In the genomic region with DNA sequence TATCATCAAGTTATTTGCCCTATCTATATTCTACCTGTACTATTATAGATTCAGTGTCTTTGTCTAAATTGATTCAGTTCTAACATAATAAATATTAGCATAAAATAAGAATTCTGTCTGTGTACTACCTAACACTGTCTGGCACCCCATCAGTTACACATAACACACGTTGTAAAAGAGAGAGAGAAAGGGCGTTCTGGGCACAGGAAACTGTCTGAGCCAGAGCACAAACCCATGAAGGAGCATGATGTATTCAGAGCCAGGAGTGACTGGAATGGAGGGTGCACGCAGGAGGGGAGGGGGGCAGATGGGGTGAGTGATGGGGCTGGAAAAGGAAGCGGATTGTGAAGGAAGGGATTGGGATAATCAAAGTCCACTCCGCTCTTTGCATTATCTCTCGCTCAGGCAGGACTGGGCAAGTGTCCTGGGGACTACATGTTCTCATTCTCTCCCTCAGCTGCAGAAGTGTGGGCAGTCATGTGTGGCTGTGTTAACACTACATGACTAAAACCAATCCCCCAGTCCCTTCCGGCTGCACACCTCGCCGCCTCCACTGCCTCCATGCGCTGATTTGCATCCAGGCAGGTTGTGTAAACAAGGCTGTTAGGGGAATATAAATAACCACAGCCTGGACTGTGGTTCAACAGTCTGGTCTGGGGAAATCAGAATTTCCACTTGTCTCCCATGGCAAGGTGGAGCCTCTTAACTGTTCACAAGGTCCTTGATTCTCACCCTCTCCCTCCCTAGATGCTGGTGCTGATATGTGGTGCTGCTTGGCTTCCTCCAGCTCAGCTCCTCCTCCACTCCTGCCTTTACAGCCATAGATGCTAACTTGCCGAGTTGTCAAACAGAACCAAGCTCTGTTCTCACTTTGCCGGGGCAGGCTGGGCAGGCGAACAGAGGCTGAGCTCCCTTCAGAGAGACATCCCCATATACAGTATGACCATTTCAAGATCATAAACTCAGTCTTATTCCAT, we compare ENCODE assay signal across 1 cellular context.
TF ChIP-seq lines count a peak whose summit lies in the region.

No MANE protein-coding gene starts in this region.

TF ChIP-seq in HepG2, 621 proteins besides CTCF, POLR2A, EP300 and RAD21:
- TF ChIP-seq ZNF777 (CRISPR knock-in tag; IDR thresholded peaks at IDR 0.05) (no peak), ZFP62 (CRISPR knock-in tag; IDR thresholded peaks at IDR 0.05) (no peak), IKZF5 (CRISPR knock-in tag; IDR thresholded peaks at IDR 0.05) (no peak), FIP1L1 (IDR thresholded peaks at IDR 0.05; ENCODE audit: borderline replicate concordance, insufficient read depth, low read depth, low read length) (no peak), FOXA1 (IDR thresholded peaks at IDR 0.05) (no peak), FOXA1 (CRISPR knock-in tag; IDR thresholded peaks at IDR 0.05) (peak; percentile 13; the same call in 1 of the 2 replicates), MNT (IDR thresholded peaks at IDR 0.05) (no peak)
- TF ChIP-seq, protein P1, sequence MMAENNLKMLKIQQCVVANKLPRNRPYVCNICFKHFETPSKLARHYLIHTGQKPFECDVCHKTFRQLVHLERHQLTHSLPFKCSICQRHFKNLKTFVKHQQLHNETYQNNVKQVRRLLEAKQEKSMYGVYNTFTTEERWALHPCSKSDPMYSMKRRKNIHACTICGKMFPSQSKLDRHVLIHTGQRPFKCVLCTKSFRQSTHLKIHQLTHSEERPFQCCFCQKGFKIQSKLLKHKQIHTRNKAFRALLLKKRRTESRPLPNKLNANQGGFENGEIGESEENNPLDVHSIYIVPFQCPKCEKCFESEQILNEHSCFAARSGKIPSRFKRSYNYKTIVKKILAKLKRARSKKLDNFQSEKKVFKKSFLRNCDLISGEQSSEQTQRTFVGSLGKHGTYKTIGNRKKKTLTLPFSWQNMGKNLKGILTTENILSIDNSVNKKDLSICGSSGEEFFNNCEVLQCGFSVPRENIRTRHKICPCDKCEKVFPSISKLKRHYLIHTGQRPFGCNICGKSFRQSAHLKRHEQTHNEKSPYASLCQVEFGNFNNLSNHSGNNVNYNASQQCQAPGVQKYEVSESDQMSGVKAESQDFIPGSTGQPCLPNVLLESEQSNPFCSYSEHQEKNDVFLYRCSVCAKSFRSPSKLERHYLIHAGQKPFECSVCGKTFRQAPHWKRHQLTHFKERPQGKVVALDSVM (CRISPR knock-in tag; IDR thresholded peaks at IDR 0.05) = no peak
